Comparison of ENCODE assay signal across 19 cellular contexts in genomic region chr3:115336836-115337235, GRCh38.
DNase-seq lines count a peak whose midpoint lies in the region; ATAC-seq, FAIRE-seq and TF ChIP-seq lines count a peak whose summit lies in the region.
"Had no signal": no experiment of that assay in that cellular context is flagged by ENCODE, and none has a peak within 500 bp of the region (broad histone marks: within the 10 kb centered on the region; RNA-seq: fewer than 3 reads in every experiment).

No MANE protein-coding gene starts in this region.

- H2AFZ ChIP-seq in keratinocyte (ENCODE audit: control insufficient read depth, low read length), result no peak overlapping the region

- no peaks in the 10 kb centered on the region for H3K4me1 ChIP-seq in RWPE2 (ENCODE audit: insufficient read depth, poor library complexity, severe bottlenecking)
- peaks cover 6% of the 10 kb centered on the region for H3K4me1 ChIP-seq in keratinocyte (ENCODE audit: control insufficient read depth, extremely low read depth, insufficient read depth, low read length)
- H3K4me1 ChIP-seq: HAP-1 had no signal

- FAIRE-seq in keratinocyte (lab: Jason Lieb, UNC), result no peak
- FAIRE-seq: GM12891, GM18507, H54 had no signal

- H3K79me2 ChIP-seq in keratinocyte (ENCODE audit: control insufficient read depth, insufficient read depth, low read length), result no peaks in the 10 kb centered on the region

- H3K27ac ChIP-seq in RWPE1, result no peak overlapping the region
- H3K27ac ChIP-seq in RWPE2 (ENCODE audit: poor library complexity, severe bottlenecking), result no peak overlapping the region
- H3K27ac ChIP-seq in epithelial cell of prostate, result no peak overlapping the region
- H3K27ac ChIP-seq in keratinocyte (ENCODE audit: control insufficient read depth, insufficient read depth, low read length), result no peak overlapping the region

- no peaks in the 10 kb centered on the region for H3K9me1 ChIP-seq in keratinocyte (ENCODE audit: control insufficient read depth, extremely low read depth, insufficient read depth, low read length)

- no peaks in the 10 kb centered on the region for H4K20me1 ChIP-seq in keratinocyte (ENCODE audit: control insufficient read depth, extremely low read depth, insufficient read depth, low read length)

- POLR2A ChIA-PET in RWPE1 (lab: Yijun Ruan, JAX; ENCODE audit: low non-redundant PET), result no interaction called here

- H3K27me3 ChIP-seq in RWPE2 (ENCODE audit: insufficient read depth, poor library complexity, severe bottlenecking), result no peaks in the 10 kb centered on the region
- H3K27me3 ChIP-seq in keratinocyte (ENCODE audit: control insufficient read depth, extremely low read depth, insufficient read depth, low read length), result no peaks in the 10 kb centered on the region

- peak overlapping the region; percentile 6 for H3K4me2 ChIP-seq in keratinocyte (ENCODE audit: control insufficient read depth, extremely low read depth, insufficient read depth, low read depth, low read length)

- dilution Hi-C loops in keratinocyte (cut with MboI; ENCODE audit: extremely low pct_ligation_motif_present, low sequenced_read_pairs), result no loop called here

- no peak for TF ChIP-seq CTCF in RWPE1 (conservative IDR thresholded peaks at IDR 0.05; ENCODE audit: low read depth)
- no peak for TF ChIP-seq CTCF in RWPE2 (IDR thresholded peaks at IDR 0.05; ENCODE audit: poor library complexity, severe bottlenecking)
- no peak for TF ChIP-seq CTCF in keratinocyte (optimal IDR thresholded peaks at IDR 0.05 in 1 of 3, IDR thresholded peaks at IDR 0.05 in 1 of 3, conservative IDR thresholded peaks at IDR 0.05 in 1 of 3; ENCODE audit: extremely low read depth in 1 of 3, insufficient read depth in 2 of 3, low read length in 3 of 3)

- CTCF ChIA-PET in RWPE1 (lab: Yijun Ruan, JAX), result interaction anchor here (0.7 kb wide), 1 partner anchor 18 kb away, joined by 3 read pairs; no protein-coding TSS in a partner anchor

- H3K9me3 ChIP-seq in RWPE2 (ENCODE audit: severe bottlenecking) (no peaks in the 10 kb centered on the region), keratinocyte (ENCODE audit: control insufficient read depth, low read depth, low read length) (no peaks in the 10 kb centered on the region)
- H3K9me3 ChIP-seq: HAP-1 had no signal

- DNase-seq in RWPE1 (ENCODE audit: low spot score), result peak; percentile 13
- DNase-seq in RWPE2 (ENCODE audit: low spot score), result no peak
- DNase-seq in epithelial cell of prostate (ENCODE audit: low read depth, low spot score), result peak; percentile 24
- no peak for DNase-seq in keratinocyte (ENCODE audit: low read depth, low spot score)
- DNase-seq in NK-92 (lab: John Stamatoyannopoulos, UW; ENCODE audit: unreplicated experiment), result no peak
- DNase-seq in NCI-H2227 treated with DMSO at 0.1 percent for 48 hours (lab: John Stamatoyannopoulos, UW), result no peak
- DNase-seq: C1 segment of cervical spinal cord; Calu3; CD4-positive, alpha-beta memory T cell; COR-L47; DMS53; DMS79 treated with DMSO at 0.1 percent for 48 hours; GF-D8; GOT3; HFFc6 had no signal

- H3K4me3 ChIP-seq in RWPE2 (ENCODE audit: severe bottlenecking) (no peak overlapping the region), keratinocyte (ENCODE audit: control insufficient read depth in 2 of 3, extremely low read depth in 1 of 3, insufficient read depth in 2 of 3, low read depth in 1 of 3, low read length in 3 of 3) (no peak overlapping the region)
- H3K4me3 ChIP-seq: HAP-1 had no signal

- H3K36me3 ChIP-seq in RWPE2 (ENCODE audit: low read depth) (no peaks in the 10 kb centered on the region), keratinocyte (ENCODE audit: control insufficient read depth in 2 of 2, extremely low read depth in 1 of 2, insufficient read depth in 2 of 2, low read length in 2 of 2) (no peaks in the 10 kb centered on the region)
- H3K36me3 ChIP-seq: HAP-1 had no signal

- ATAC-seq in RWPE2 (ENCODE audit: low read depth), result peak; percentile 40; the same call in 2 of the 3 replicates

- no peak overlapping the region for H3K9ac ChIP-seq in keratinocyte (ENCODE audit: control insufficient read depth, extremely low read depth, insufficient read depth, low read length)

Comparison
In these comparisons a context has a peak if more than half of its experiments do, and no peak if none do; other contexts are left out.
1. DNase-seq: peak in RWPE1 (single experiment) and epithelial cell of prostate (single experiment); none in RWPE2 (single experiment), keratinocyte (single experiment), NK-92 (single experiment) and NCI-H2227 treated with DMSO at 0.1 percent for 48 hours (single experiment).